ENCODE assay signal across 1 cellular context in genomic region chr12:54029529-54030441, GRCh38.
TF ChIP-seq lines count a peak whose summit lies in the region.

No MANE protein-coding gene starts in this region.

TF ChIP-seq in WTC11, 78 proteins besides CTCF, POLR2A, EP300 and RAD21 (continued from another document):
- TF ChIP-seq ATF6 (CRISPR knock-in tag; IDR thresholded peaks at IDR 0.05): no peak
- TF ChIP-seq MLX (CRISPR knock-in tag; IDR thresholded peaks at IDR 0.05): no peak
- no peak for TF ChIP-seq SMAD4 (CRISPR knock-in tag; IDR thresholded peaks at IDR 0.05)
- no peak for TF ChIP-seq ZNF317 (CRISPR knock-in tag; IDR thresholded peaks at IDR 0.05; ENCODE audit: borderline replicate concordance, low read depth)
- no peak for TF ChIP-seq ZNF121 (CRISPR knock-in tag; IDR thresholded peaks at IDR 0.05)
